ENCODE assay signal across 16 cellular contexts in genomic region chr11:94477644-94478043, GRCh38. TPM values are rescaled to one million over a fixed set of nuclear protein-coding genes. Genes with fewer than 3 reads are reported as not detected.
DNase-seq lines count a peak whose midpoint lies in the region; FAIRE-seq and TF ChIP-seq lines count a peak whose summit lies in the region.
"Had no signal": no experiment of that assay in that cellular context is flagged by ENCODE, and none has a peak within 500 bp of the region (broad histone marks: within the 10 kb centered on the region; RNA-seq: fewer than 3 reads in every experiment).

No MANE protein-coding gene starts in this region.

- H3K27ac ChIP-seq in BLaER1 treated with 17β-estradiol and CSF1 and Interleukin-3, amounts not matched to agents 10 nM and 100 nM, result no peak overlapping the region
- H3K27ac ChIP-seq: SJSA1 had no signal

- no peaks in the 10 kb centered on the region for H3K27me3 ChIP-seq in BLaER1 treated with 17β-estradiol and CSF1 and Interleukin-3, amounts not matched to agents 10 nM and 100 nM
- H3K27me3 ChIP-seq: SJSA1 had no signal

- H3K36me3 ChIP-seq in BLaER1 treated with 17β-estradiol and CSF1 and Interleukin-3, amounts not matched to agents 10 nM and 100 nM, result peaks cover 49 to 99% (median 79%) of the 10 kb centered on the region in 11 experiments
- H3K36me3 ChIP-seq: SJSA1 had no signal

- peaks cover 0 to 5% (median 0%) of the 10 kb centered on the region in 11 experiments; a peak in 1 of 22 replicates for H4K20me1 ChIP-seq in BLaER1 treated with 17β-estradiol and CSF1 and Interleukin-3, amounts not matched to agents 10 nM and 100 nM

- intact Hi-C loops in activated T-helper 1 cell treated with anti-CD3 and anti-CD28 coated beads, Interleukin-12 subunit alpha, Interleukin-12 subunit beta, Interleukin-2, Interleukin-4 antibody, amounts not matched to agents 30 ng/mL and 10 ng/mL and 1 ng/mL, durations not matched to agents 14 hours and 24 hours and 36 hours (cut with micrococcal nuclease), result no loop called here

- H3K9me3 ChIP-seq in BLaER1 treated with 17β-estradiol and CSF1 and Interleukin-3, amounts not matched to agents 10 nM and 100 nM (replicated peaks in 1 of 11), result no peaks in the 10 kb centered on the region
- H3K9me3 ChIP-seq: SJSA1 had no signal

- H3K9me3 Mint-ChIP-seq in activated T-helper 1 cell treated with anti-CD3 and anti-CD28 coated beads, Interleukin-12 subunit alpha, Interleukin-12 subunit beta, Interleukin-2, Interleukin-4 antibody, amounts not matched to agents 30 ng/mL and 10 ng/mL and 1 ng/mL, durations not matched to agents 14 hours and 24 hours and 36 hours, result no peaks in the 10 kb centered on the region
- H3K9me3 Mint-ChIP-seq in mesothelial cell of epicardium, result no peaks in the 10 kb centered on the region
- H3K9me3 Mint-ChIP-seq: CD8-positive, alpha-beta T cell; H9 had no signal

- peaks cover 27% of the 10 kb centered on the region for H3K36me3 Mint-ChIP-seq in activated T-helper 1 cell treated with anti-CD3 and anti-CD28 coated beads, Interleukin-12 subunit alpha, Interleukin-12 subunit beta, Interleukin-2, Interleukin-4 antibody, amounts not matched to agents 30 ng/mL and 10 ng/mL and 1 ng/mL, durations not matched to agents 14 hours and 24 hours and 36 hours (ENCODE audit: low read depth)
- peaks cover 24% of the 10 kb centered on the region for H3K36me3 Mint-ChIP-seq in mesothelial cell of epicardium

- no peak for TF ChIP-seq CTCF in mesothelial cell of epicardium (IDR thresholded peaks at IDR 0.05; ENCODE audit: unreplicated experiment)

- H3K27ac Mint-ChIP-seq in activated T-helper 1 cell treated with anti-CD3 and anti-CD28 coated beads, Interleukin-12 subunit alpha, Interleukin-12 subunit beta, Interleukin-2, Interleukin-4 antibody, amounts not matched to agents 30 ng/mL and 10 ng/mL and 1 ng/mL, durations not matched to agents 14 hours and 24 hours and 36 hours, result peak overlapping the region; percentile 30
- H3K27ac Mint-ChIP-seq in mesothelial cell of epicardium, result peak overlapping the region; percentile 8
- H3K27ac Mint-ChIP-seq: CD8-positive, alpha-beta T cell had no signal

- H3K4me3 Mint-ChIP-seq in activated T-helper 1 cell treated with anti-CD3 and anti-CD28 coated beads, Interleukin-12 subunit alpha, Interleukin-12 subunit beta, Interleukin-2, Interleukin-4 antibody, amounts not matched to agents 30 ng/mL and 10 ng/mL and 1 ng/mL, durations not matched to agents 14 hours and 24 hours and 36 hours, result no peak overlapping the region
- H3K4me3 Mint-ChIP-seq in mesothelial cell of epicardium, result no peak overlapping the region
- H3K4me3 Mint-ChIP-seq: CD8-positive, alpha-beta T cell; H9 had no signal

- 0 out of 22 replicates have a peak overlapping the region, but pooled peaks of 1 of the 11 experiments have one; percentile 26 for H3K9ac ChIP-seq in BLaER1 treated with 17β-estradiol and CSF1 and Interleukin-3, amounts not matched to agents 10 nM and 100 nM

- H3K27me3 Mint-ChIP-seq in activated T-helper 1 cell treated with anti-CD3 and anti-CD28 coated beads, Interleukin-12 subunit alpha, Interleukin-12 subunit beta, Interleukin-2, Interleukin-4 antibody, amounts not matched to agents 30 ng/mL and 10 ng/mL and 1 ng/mL, durations not matched to agents 14 hours and 24 hours and 36 hours (ENCODE audit: insufficient read depth), result no peaks in the 10 kb centered on the region
- H3K27me3 Mint-ChIP-seq in mesothelial cell of epicardium (ENCODE audit: low read depth), result no peaks in the 10 kb centered on the region

- H3K4me1 ChIP-seq in BLaER1 treated with 17β-estradiol and CSF1 and Interleukin-3, amounts not matched to agents 10 nM and 100 nM, result peaks cover 6 to 26% (median 22%) of the 10 kb centered on the region in 10 experiments
- H3K4me1 ChIP-seq: SJSA1 had no signal

- peak; percentile 9 for FAIRE-seq in GM18507 (lab: Jason Lieb, UNC)

- DNase-seq in GM18507 (ENCODE audit: extremely low spot score, insufficient read length, low read depth), result no peak
- no peak for DNase-seq in activated T-helper 1 cell treated with anti-CD3 and anti-CD28 coated beads, Interleukin-12 subunit alpha, Interleukin-12 subunit beta, Interleukin-2, Interleukin-4 antibody, amounts not matched to agents 30 ng/mL and 10 ng/mL and 1 ng/mL, durations not matched to agents 14 hours and 24 hours and 36 hours (ENCODE audit: low spot score)
- DNase-seq in mesothelial cell of epicardium (ENCODE audit: low spot score in 2 of 2, unreplicated experiment in 2 of 2), result no peak
- DNase-seq in AML-193 (lab: John Stamatoyannopoulos, UW), result no peak
- DNase-seq in amniotic stem cell (lab: John Stamatoyannopoulos, UW), result no peak
- DNase-seq in NCI-H1930 (lab: John Stamatoyannopoulos, UW), result no peak
- DNase-seq: CD8-positive, alpha-beta T cell; H9; NCI-H1048; NCI-H146; NCI-H2227 treated with DMSO at 0.1 percent for 48 hours; NCI-H526 had no signal

- H3K4me2 ChIP-seq in BLaER1 treated with 17β-estradiol and CSF1 and Interleukin-3, amounts not matched to agents 10 nM and 100 nM, result peak overlapping the region in 8 of 11 experiments; percentile 10 to 52 (median 36); a peak in 14 of 22 replicates

- no peak overlapping the region for H3K4me3 ChIP-seq in BLaER1 treated with 17β-estradiol and CSF1 and Interleukin-3, amounts not matched to agents 10 nM and 100 nM
- H3K4me3 ChIP-seq: SJSA1 had no signal

- H3K4me1 Mint-ChIP-seq in activated T-helper 1 cell treated with anti-CD3 and anti-CD28 coated beads, Interleukin-12 subunit alpha, Interleukin-12 subunit beta, Interleukin-2, Interleukin-4 antibody, amounts not matched to agents 30 ng/mL and 10 ng/mL and 1 ng/mL, durations not matched to agents 14 hours and 24 hours and 36 hours (ENCODE audit: low read depth), result peaks cover 30% of the 10 kb centered on the region
- peaks cover 6% of the 10 kb centered on the region for H3K4me1 Mint-ChIP-seq in mesothelial cell of epicardium

RNA-seq across cellular contexts. Expression of gene MRE11, which starts 16.0 kb away (rescaled TPM):
- total RNA-seq in activated T-helper 1 cell treated with anti-CD3 and anti-CD28 coated beads, Interleukin-12 subunit alpha, Interleukin-12 subunit beta, Interleukin-2, Interleukin-4 antibody, amounts not matched to agents 30 ng/mL and 10 ng/mL and 1 ng/mL, durations not matched to agents 14 hours and 24 hours and 36 hours, result 43.8 and 45.9 TPM in 2 replicates
- 36.4 to 39.4 TPM (median 39.2 TPM) in 3 replicates for total RNA-seq in mesothelial cell of epicardium

RNA-seq across cellular contexts. Expression of gene ANKRD49, which starts 16.1 kb away (rescaled TPM):
- 20.0 and 21.2 TPM in 2 replicates for total RNA-seq in activated T-helper 1 cell treated with anti-CD3 and anti-CD28 coated beads, Interleukin-12 subunit alpha, Interleukin-12 subunit beta, Interleukin-2, Interleukin-4 antibody, amounts not matched to agents 30 ng/mL and 10 ng/mL and 1 ng/mL, durations not matched to agents 14 hours and 24 hours and 36 hours
- 16.6 to 18.9 TPM (median 16.6 TPM) in 3 replicates for total RNA-seq in mesothelial cell of epicardium

RNA-seq across cellular contexts. Expression of gene C11orf97, which starts 34.6 kb away (rescaled TPM):
- not detected in 2 replicates for total RNA-seq in activated T-helper 1 cell treated with anti-CD3 and anti-CD28 coated beads, Interleukin-12 subunit alpha, Interleukin-12 subunit beta, Interleukin-2, Interleukin-4 antibody, amounts not matched to agents 30 ng/mL and 10 ng/mL and 1 ng/mL, durations not matched to agents 14 hours and 24 hours and 36 hours
- not detected in 3 replicates for total RNA-seq in mesothelial cell of epicardium
- total RNA-seq: CD8-positive, alpha-beta T cell; Daoy; H9; HT1080; SJSA1 had no signal
